In the genomic region with DNA sequence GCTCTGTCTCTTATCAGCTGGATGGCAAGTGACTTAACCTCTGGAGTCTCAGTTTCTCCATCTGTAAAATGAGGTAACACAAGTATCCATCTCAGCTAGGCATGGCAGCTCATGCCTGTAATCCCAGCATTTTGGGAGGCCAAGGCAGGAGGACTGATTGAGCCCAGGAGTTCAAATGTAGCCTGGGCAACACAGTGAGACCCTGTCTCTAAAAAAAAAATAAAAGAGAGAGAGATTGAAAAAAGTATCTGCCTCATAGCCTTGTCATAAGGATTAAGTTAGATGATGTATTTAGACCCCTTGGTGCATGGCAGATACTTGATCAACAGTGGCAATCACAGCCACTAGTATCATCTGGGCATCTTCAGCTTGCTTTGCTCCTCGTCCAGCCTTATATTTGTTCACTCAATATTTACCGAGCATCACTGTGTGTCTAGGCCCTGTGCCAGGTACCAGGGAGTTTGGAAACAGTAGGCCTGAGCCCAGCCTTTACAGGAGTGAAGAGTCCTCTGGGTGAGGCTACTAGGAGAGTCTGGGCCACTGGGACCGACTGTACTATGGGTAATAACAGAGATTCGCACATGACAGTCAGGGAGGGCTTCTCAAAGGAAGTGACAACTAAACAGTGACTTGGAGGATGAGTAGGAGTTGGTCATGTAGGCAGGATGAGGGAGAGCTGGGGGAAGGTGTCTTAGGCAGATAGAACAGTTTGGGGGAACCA, we compare ENCODE assay signal across 12 cellular contexts. TPM values are rescaled to one million over a fixed set of nuclear protein-coding genes. Genes with fewer than 3 reads are reported as not detected.
DNase-seq lines count a peak whose midpoint lies in the region; ATAC-seq and TF ChIP-seq lines count a peak whose summit lies in the region.
"Had no signal": no experiment of that assay in that cellular context is flagged by ENCODE, and none has a peak within 500 bp of the region (broad histone marks: within the 10 kb centered on the region; RNA-seq: fewer than 3 reads in every experiment).

No MANE protein-coding gene starts in this region.

- H3K36me3 ChIP-seq in CD8-positive, alpha-beta memory T cell (ENCODE audit: insufficient read depth, low read length) = no peaks in the 10 kb centered on the region
- H3K36me3 ChIP-seq in WERI-Rb-1 (peaks cover 32% of the 10 kb centered on the region), H7 (replicated peaks; ENCODE audit: control insufficient read depth, insufficient read depth, low read length) (peaks cover 6% of the 10 kb centered on the region)
- H3K36me3 ChIP-seq: BLaER1 treated with 17β-estradiol and CSF1 and Interleukin-3, amounts not matched to agents 10 nM and 100 nM; ovary had no signal

- H3K4me1 ChIP-seq in CD8-positive, alpha-beta memory T cell (ENCODE audit: insufficient read depth, low read length) = peaks cover 7% of the 10 kb centered on the region

- H3K4me3 Mint-ChIP-seq in CD8-positive, alpha-beta memory T cell = peak overlapping the region in 1 of 7 donors; percentile 1
- H3K4me3 Mint-ChIP-seq in activated CD8-positive, alpha-beta T cell treated with anti-CD3 and anti-CD28 coated beads for 36 hours = no peak overlapping the region
- H3K4me3 Mint-ChIP-seq: T-cell had no signal

- peak overlapping the region in 6 of 8 donors; percentile 5 to 80 (median 56) for H3K27ac Mint-ChIP-seq in CD8-positive, alpha-beta memory T cell
- peak overlapping the region; percentile 73 for H3K27ac Mint-ChIP-seq in activated CD8-positive, alpha-beta T cell treated with anti-CD3 and anti-CD28 coated beads for 36 hours

- peak; percentile 93 for ATAC-seq in activated CD8-positive, alpha-beta T cell treated with anti-CD3 and anti-CD28 coated beads for 36 hours

- H3K4me3 ChIP-seq in CD8-positive, alpha-beta memory T cell (ENCODE audit: low read length) = no peak overlapping the region
- H3K4me3 ChIP-seq in WERI-Rb-1 (ENCODE audit: low read depth, low read length) = no peak overlapping the region
- no peak overlapping the region for H3K4me3 ChIP-seq in H7 (ENCODE audit: insufficient read depth, low read depth, low read length)
- H3K4me3 ChIP-seq: BLaER1 treated with 17β-estradiol and CSF1 and Interleukin-3, amounts not matched to agents 10 nM and 100 nM; ovary had no signal

- H3K9me3 ChIP-seq in CD8-positive, alpha-beta memory T cell (ENCODE audit: low read length) = no peaks in the 10 kb centered on the region
- H3K9me3 ChIP-seq in WERI-Rb-1 (ENCODE audit: severe bottlenecking) = no peaks in the 10 kb centered on the region
- H3K9me3 ChIP-seq: BLaER1 treated with 17β-estradiol and CSF1 and Interleukin-3, amounts not matched to agents 10 nM and 100 nM; ovary had no signal

- H3K27me3 Mint-ChIP-seq in CD8-positive, alpha-beta memory T cell = no peaks in the 10 kb centered on the region
- no peaks in the 10 kb centered on the region for H3K27me3 Mint-ChIP-seq in activated CD8-positive, alpha-beta T cell treated with anti-CD3 and anti-CD28 coated beads for 36 hours
- H3K27me3 Mint-ChIP-seq: T-cell had no signal

- peaks cover 24 to 26% (median 25%) of the 10 kb centered on the region in 3 donors for H3K4me1 Mint-ChIP-seq in CD8-positive, alpha-beta memory T cell
- H3K4me1 Mint-ChIP-seq in activated CD8-positive, alpha-beta T cell treated with anti-CD3 and anti-CD28 coated beads for 36 hours (ENCODE audit: low read depth) = peaks cover 20% of the 10 kb centered on the region

- H3K36me3 Mint-ChIP-seq in CD8-positive, alpha-beta memory T cell = peaks cover 0 to 30% (median 14%) of the 10 kb centered on the region in 3 donors
- H3K36me3 Mint-ChIP-seq in activated CD8-positive, alpha-beta T cell treated with anti-CD3 and anti-CD28 coated beads for 36 hours (ENCODE audit: low read depth) = peaks cover 6% of the 10 kb centered on the region

- H3K27ac ChIP-seq in CD8-positive, alpha-beta memory T cell (ENCODE audit: low read depth, low read length) = no peak overlapping the region
- H3K27ac ChIP-seq in WERI-Rb-1 = no peak overlapping the region
- H3K27ac ChIP-seq: BLaER1 treated with 17β-estradiol and CSF1 and Interleukin-3, amounts not matched to agents 10 nM and 100 nM; ovary had no signal

- no peak for TF ChIP-seq CTCF in activated CD8-positive, alpha-beta T cell treated with anti-CD3 and anti-CD28 coated beads for 36 hours (IDR thresholded peaks at IDR 0.05)
- no peak for TF ChIP-seq CTCF in WERI-Rb-1 (IDR thresholded peaks at IDR 0.05; ENCODE audit: low read depth, low read length)

- intact Hi-C loops in activated CD8-positive, alpha-beta T cell treated with anti-CD3 and anti-CD28 coated beads for 36 hours (cut with micrococcal nuclease) = no loop called here

- POLR2A ChIA-PET in CD8-positive, alpha-beta memory T cell (lab: Charles Lee) = interaction anchor here (0.9 kb wide), 1 partner anchor 54 kb away, joined by 7 read pairs; no protein-coding TSS in a partner anchor
- POLR2A ChIA-PET in activated CD8-positive, alpha-beta T cell treated with anti-CD3 and anti-CD28 coated beads for 36 hours (lab: Charles Lee) = interaction anchor here (0.9 kb wide), 1 partner anchor 12 kb away, joined by 3 read pairs; no protein-coding TSS in a partner anchor

- H3K9me3 Mint-ChIP-seq in CD8-positive, alpha-beta memory T cell = no peaks in the 10 kb centered on the region
- no peaks in the 10 kb centered on the region for H3K9me3 Mint-ChIP-seq in activated CD8-positive, alpha-beta T cell treated with anti-CD3 and anti-CD28 coated beads for 36 hours
- H3K9me3 Mint-ChIP-seq: T-cell had no signal

- DNase-seq in CD8-positive, alpha-beta memory T cell = peak in 1 of 5 donors; percentile 13
- DNase-seq in NCI-H1092 treated with DMSO at 0.1 percent for 48 hours (lab: John Stamatoyannopoulos, UW) = peak; percentile 87
- DNase-seq in activated CD8-positive, alpha-beta T cell treated with anti-CD3 and anti-CD28 coated beads for 36 hours = peak; percentile 36
- peak; percentile 83 for DNase-seq in mucosa of gallbladder (ENCODE audit: low spot score)
- no peak for DNase-seq in superior temporal gyrus (ENCODE audit: extremely low spot score)
- no peak for DNase-seq in WERI-Rb-1
- no peak for DNase-seq in H7
- DNase-seq in occipital lobe (lab: John Stamatoyannopoulos, UW) = no peak
- DNase-seq: activated CD8-positive, alpha-beta memory T cell treated with anti-CD3 and anti-CD28 coated beads for 24 hours; ovary; T-cell had no signal

- no peaks in the 10 kb centered on the region for H3K27me3 ChIP-seq in CD8-positive, alpha-beta memory T cell (ENCODE audit: insufficient read depth, low read length, poor library complexity, severe bottlenecking)
- H3K27me3 ChIP-seq in WERI-Rb-1 (ENCODE audit: insufficient read depth, low read depth, severe bottlenecking) = no peaks in the 10 kb centered on the region
- H3K27me3 ChIP-seq in H7 (ENCODE audit: control insufficient read depth, insufficient read depth, low read length) = no peaks in the 10 kb centered on the region
- H3K27me3 ChIP-seq: BLaER1 treated with 17β-estradiol and CSF1 and Interleukin-3, amounts not matched to agents 10 nM and 100 nM; ovary had no signal

- CTCF ChIA-PET in CD8-positive, alpha-beta memory T cell (lab: Charles Lee) = interaction anchor here (1.1 kb wide), 1 partner anchor 47 kb away, joined by 3 read pairs; no protein-coding TSS in a partner anchor
- CTCF ChIA-PET in activated CD8-positive, alpha-beta T cell treated with anti-CD3 and anti-CD28 coated beads for 36 hours (lab: Charles Lee) = interaction anchor here (1.0 to 2.2 kb wide), 3 partner anchors 35 to 85 kb away, joined by 3 to 7 read pairs (median 6); partner anchors contain the start of genes CORO2A and TRIM14

RNA-seq across cellular contexts. Expression of gene CORO2A, which starts 34.2 kb away (rescaled TPM):
- 1 to 10 TPM; 5.1 TPM for total RNA-seq in CD8-positive, alpha-beta memory T cell
- 11.9 TPM for polyA plus RNA-seq in CD8-positive, alpha-beta memory T cell
- total RNA-seq in activated CD8-positive, alpha-beta T cell treated with anti-CD3 and anti-CD28 coated beads for 36 hours = 10 to 100 TPM; 12.2 to 13.4 TPM
- total RNA-seq in mucosa of gallbladder (129 TPM), occipital lobe (5.1 TPM)
- 30.5 and 32.1 TPM in 2 replicates for total RNA-seq in H7 (2014; rRNA removed; shearing (Covaris generic))

RNA-seq across cellular contexts. Expression of gene TRIM14, which starts 39.2 kb away (rescaled TPM):
- total RNA-seq in CD8-positive, alpha-beta memory T cell = 10 to 100 TPM; 46.2 to 52.1 TPM
- polyA plus RNA-seq in CD8-positive, alpha-beta memory T cell = 92.5 TPM
- 10 to 100 TPM; 39.6 to 41.8 TPM for total RNA-seq in activated CD8-positive, alpha-beta T cell treated with anti-CD3 and anti-CD28 coated beads for 36 hours
- total RNA-seq in mucosa of gallbladder (44.4 TPM), occipital lobe (2.2 TPM)
- total RNA-seq in H7 (2014; rRNA removed; shearing (Covaris generic)) = 3.7 and 3.8 TPM in 2 replicates

Comparison
In these comparisons a context has a peak if more than half of its experiments do, and no peak if none do; other contexts are left out.
1. DNase-seq: peak in NCI-H1092 treated with DMSO at 0.1 percent for 48 hours (single experiment), activated CD8-positive, alpha-beta T cell treated with anti-CD3 and anti-CD28 coated beads for 36 hours (single experiment) and mucosa of gallbladder (single experiment); none in superior temporal gyrus (single experiment), WERI-Rb-1 (single experiment), H7 (single experiment) and occipital lobe (single experiment).